In the genomic region with DNA sequence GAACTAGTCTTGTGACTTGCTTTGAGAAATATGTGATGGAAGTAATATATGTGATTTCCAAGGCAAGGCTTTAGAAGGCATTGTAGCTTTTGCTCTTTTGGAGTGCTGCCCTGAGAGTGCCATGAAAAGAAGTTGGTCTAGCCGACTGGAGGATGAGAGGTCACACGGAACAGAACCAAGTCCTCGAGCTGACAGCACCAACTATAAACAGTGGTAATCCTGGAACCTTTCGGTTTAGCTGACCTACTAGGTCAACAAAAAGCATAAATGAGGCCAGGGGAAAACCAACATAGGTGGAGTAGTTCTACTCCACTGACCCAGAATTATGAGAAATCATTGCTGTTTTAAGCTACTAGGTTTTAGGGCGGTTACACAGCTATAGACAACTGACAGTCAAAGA, we compare ENCODE assay signal across 8 cellular contexts. TPM values are rescaled to one million over a fixed set of nuclear protein-coding genes. Genes with fewer than 3 reads are reported as not detected.
A peak's percentile ranks its signal among the peaks of the same experiment; 100 is the strongest.
DNase-seq lines count a peak whose midpoint lies in the region; ATAC-seq and TF ChIP-seq lines count a peak whose summit lies in the region.

No MANE protein-coding gene starts in this region.

- no peaks in the 10 kb centered on the region for H3K27me3 Mint-ChIP-seq in naive thymus-derived CD8-positive, alpha-beta T cell

- H3K27ac ChIP-seq in KMS-11 (no peak overlapping the region), duodenal mucosa (ENCODE audit: low read depth, low read length) (no peak overlapping the region)

- H2AFZ ChIP-seq in KMS-11 (ENCODE audit: low read depth) = no peak overlapping the region

- POLR2A ChIA-PET in naive thymus-derived CD8-positive, alpha-beta T cell (lab: Charles Lee) = interaction anchor here (2.2 to 4.0 kb wide), 3 partner anchors 10 to 1771 kb away, joined by 9 to 55 read pairs (median 23); a partner anchor contains a TSS

- peak overlapping the region; percentile 97 for H3K4me2 ChIP-seq in KMS-11

- no peaks in the 10 kb centered on the region for H3K27me3 ChIP-seq in KMS-11 (ENCODE audit: insufficient read depth, low read depth)
- H3K27me3 ChIP-seq in duodenal mucosa (ENCODE audit: control insufficient read depth in 1 of 2, insufficient read depth in 2 of 2, low read length in 2 of 2) = no peaks in the 10 kb centered on the region

- H3K79me2 ChIP-seq in KMS-11 (ENCODE audit: insufficient read depth, low read depth) = peaks cover 79% of the 10 kb centered on the region

- H3K9me3 ChIP-seq in duodenal mucosa (ENCODE audit: control insufficient read depth in 1 of 2, low read length in 2 of 2) = no peaks in the 10 kb centered on the region

- H3K4me3 ChIP-seq in KMS-11 (IDR thresholded peaks at IDR 0.05; ENCODE audit: insufficient read depth, low read depth, low read length) = no peak overlapping the region
- H3K4me3 ChIP-seq in duodenal mucosa (ENCODE audit: low read depth in 1 of 2, low read length in 2 of 2) = peak overlapping the region; percentile 81 to 98

- DNase-seq in Caki2 (ENCODE audit: low read depth) = peak; percentile 22
- DNase-seq in naive thymus-derived CD8-positive, alpha-beta T cell = no peak
- DNase-seq in Ammon's horn (ENCODE audit: low spot score) = no peak
- no peak for DNase-seq in amygdala (lab: John Stamatoyannopoulos, UW)
- no peak for DNase-seq in superior temporal gyrus (ENCODE audit: extremely low spot score)
- no peak for DNase-seq in posterior cingulate gyrus

- no peak for TF ChIP-seq CTCF in KMS-11 (conservative IDR thresholded peaks at IDR 0.05; ENCODE audit: low read depth, low read length)

- H3K4me3 Mint-ChIP-seq in naive thymus-derived CD8-positive, alpha-beta T cell = no peak overlapping the region

- peaks cover 33 to 65% (median 55%) of the 10 kb centered on the region in 4 donors for H3K4me1 Mint-ChIP-seq in naive thymus-derived CD8-positive, alpha-beta T cell

- no peaks in the 10 kb centered on the region; the same call in 1 of the 2 replicates for H3K36me3 ChIP-seq in KMS-11 (ENCODE audit: insufficient read depth)
- peaks cover 0 to 3% of the 10 kb centered on the region in 2 donors for H3K36me3 ChIP-seq in duodenal mucosa (ENCODE audit: control insufficient read depth in 1 of 2, insufficient read depth in 2 of 2, low read length in 2 of 2)

- peaks cover 9% of the 10 kb centered on the region; the same call in 1 of the 2 replicates for H4K20me1 ChIP-seq in KMS-11 (ENCODE audit: insufficient read depth)

- ATAC-seq in naive thymus-derived CD8-positive, alpha-beta T cell = no peak

- intact Hi-C loops in posterior cingulate gyrus (cut with DNase I) = no loop called here

- no peaks in the 10 kb centered on the region for H3K9me3 Mint-ChIP-seq in naive thymus-derived CD8-positive, alpha-beta T cell

- H3K36me3 Mint-ChIP-seq in naive thymus-derived CD8-positive, alpha-beta T cell = peaks cover 0 to 34% (median 7%) of the 10 kb centered on the region in 3 donors

- H3K9ac ChIP-seq in KMS-11 = peak overlapping the region; percentile 91; the same call in 1 of the 2 replicates
- H3K9ac ChIP-seq in duodenal mucosa (ENCODE audit: low read depth in 1 of 2, low read length in 2 of 2) = peak overlapping the region in 1 of 2 donors; percentile 81

- in situ Hi-C loops in Caki2 (cut with HindIII; ENCODE audit: low pct_unique_long_range_greater_than_20kb, low sequenced_read_pairs) = no loop called here

- H3K27ac Mint-ChIP-seq in naive thymus-derived CD8-positive, alpha-beta T cell = peak overlapping the region in 7 of 10 donors; percentile 21 to 81 (median 63)

- H3K4me1 ChIP-seq in KMS-11 (ENCODE audit: low read depth, poor library complexity, severe bottlenecking) = peaks cover 19% of the 10 kb centered on the region
- H3K4me1 ChIP-seq in duodenal mucosa (ENCODE audit: control insufficient read depth in 1 of 2, insufficient read depth in 2 of 2, low read length in 2 of 2) = peaks cover 18 to 21% of the 10 kb centered on the region in 2 donors

RNA-seq across cellular contexts. Expression of a gene that starts 1.4 kb away (rescaled TPM):
- total RNA-seq in Caki2 (2014; rRNA removed; shearing (Covaris generic); ENCODE audit: low replicate concordance) = 251 and 268 TPM in 2 replicates
- total RNA-seq in naive thymus-derived CD8-positive, alpha-beta T cell = 100 to 1,000 TPM; 157 to 166 TPM
- polyA plus RNA-seq in naive thymus-derived CD8-positive, alpha-beta T cell = 100 to 1,000 TPM; 289 to 369 (median 328) TPM

RNA-seq across cellular contexts. Expression of a gene that starts 1.9 kb away (rescaled TPM):
- total RNA-seq in Caki2 (2014; rRNA removed; shearing (Covaris generic); ENCODE audit: low replicate concordance) = 5.1 and 7.7 TPM in 2 replicates
- 10 to 100 TPM; 13.4 to 14.4 TPM for total RNA-seq in naive thymus-derived CD8-positive, alpha-beta T cell
- 10 to 100 TPM in 1 of 3 donors, 1 to 10 TPM in 2; 7.1 to 10.6 (median 8.3) TPM for polyA plus RNA-seq in naive thymus-derived CD8-positive, alpha-beta T cell
